Comparison of ENCODE assay signal across 1 cellular context in the genomic region with DNA sequence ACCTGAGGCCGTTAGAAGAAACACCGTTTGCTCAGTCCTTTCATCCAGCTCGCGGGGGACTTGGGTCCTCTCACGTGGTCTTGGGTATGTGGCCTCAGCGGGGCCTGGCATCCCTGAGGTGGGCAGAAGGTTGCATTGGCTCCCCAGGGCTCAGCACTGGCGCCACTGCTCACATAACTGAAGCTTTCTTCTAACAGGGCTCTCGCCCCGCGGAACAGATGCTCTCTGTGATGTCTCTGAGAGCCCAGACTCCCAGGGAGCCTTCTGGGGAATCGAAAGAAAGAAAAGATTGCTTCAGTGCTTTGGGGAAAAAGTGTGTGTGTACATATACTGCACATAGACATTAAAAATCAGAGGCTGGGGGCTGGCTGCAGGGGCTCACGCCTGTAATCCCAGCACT.
TF ChIP-seq lines count a peak whose summit lies in the region.

No MANE protein-coding gene starts in this region.

TF ChIP-seq in GM23338, 12 proteins besides CTCF, POLR2A, EP300 and RAD21 (continued from another document):
- TF ChIP-seq, protein P1, sequence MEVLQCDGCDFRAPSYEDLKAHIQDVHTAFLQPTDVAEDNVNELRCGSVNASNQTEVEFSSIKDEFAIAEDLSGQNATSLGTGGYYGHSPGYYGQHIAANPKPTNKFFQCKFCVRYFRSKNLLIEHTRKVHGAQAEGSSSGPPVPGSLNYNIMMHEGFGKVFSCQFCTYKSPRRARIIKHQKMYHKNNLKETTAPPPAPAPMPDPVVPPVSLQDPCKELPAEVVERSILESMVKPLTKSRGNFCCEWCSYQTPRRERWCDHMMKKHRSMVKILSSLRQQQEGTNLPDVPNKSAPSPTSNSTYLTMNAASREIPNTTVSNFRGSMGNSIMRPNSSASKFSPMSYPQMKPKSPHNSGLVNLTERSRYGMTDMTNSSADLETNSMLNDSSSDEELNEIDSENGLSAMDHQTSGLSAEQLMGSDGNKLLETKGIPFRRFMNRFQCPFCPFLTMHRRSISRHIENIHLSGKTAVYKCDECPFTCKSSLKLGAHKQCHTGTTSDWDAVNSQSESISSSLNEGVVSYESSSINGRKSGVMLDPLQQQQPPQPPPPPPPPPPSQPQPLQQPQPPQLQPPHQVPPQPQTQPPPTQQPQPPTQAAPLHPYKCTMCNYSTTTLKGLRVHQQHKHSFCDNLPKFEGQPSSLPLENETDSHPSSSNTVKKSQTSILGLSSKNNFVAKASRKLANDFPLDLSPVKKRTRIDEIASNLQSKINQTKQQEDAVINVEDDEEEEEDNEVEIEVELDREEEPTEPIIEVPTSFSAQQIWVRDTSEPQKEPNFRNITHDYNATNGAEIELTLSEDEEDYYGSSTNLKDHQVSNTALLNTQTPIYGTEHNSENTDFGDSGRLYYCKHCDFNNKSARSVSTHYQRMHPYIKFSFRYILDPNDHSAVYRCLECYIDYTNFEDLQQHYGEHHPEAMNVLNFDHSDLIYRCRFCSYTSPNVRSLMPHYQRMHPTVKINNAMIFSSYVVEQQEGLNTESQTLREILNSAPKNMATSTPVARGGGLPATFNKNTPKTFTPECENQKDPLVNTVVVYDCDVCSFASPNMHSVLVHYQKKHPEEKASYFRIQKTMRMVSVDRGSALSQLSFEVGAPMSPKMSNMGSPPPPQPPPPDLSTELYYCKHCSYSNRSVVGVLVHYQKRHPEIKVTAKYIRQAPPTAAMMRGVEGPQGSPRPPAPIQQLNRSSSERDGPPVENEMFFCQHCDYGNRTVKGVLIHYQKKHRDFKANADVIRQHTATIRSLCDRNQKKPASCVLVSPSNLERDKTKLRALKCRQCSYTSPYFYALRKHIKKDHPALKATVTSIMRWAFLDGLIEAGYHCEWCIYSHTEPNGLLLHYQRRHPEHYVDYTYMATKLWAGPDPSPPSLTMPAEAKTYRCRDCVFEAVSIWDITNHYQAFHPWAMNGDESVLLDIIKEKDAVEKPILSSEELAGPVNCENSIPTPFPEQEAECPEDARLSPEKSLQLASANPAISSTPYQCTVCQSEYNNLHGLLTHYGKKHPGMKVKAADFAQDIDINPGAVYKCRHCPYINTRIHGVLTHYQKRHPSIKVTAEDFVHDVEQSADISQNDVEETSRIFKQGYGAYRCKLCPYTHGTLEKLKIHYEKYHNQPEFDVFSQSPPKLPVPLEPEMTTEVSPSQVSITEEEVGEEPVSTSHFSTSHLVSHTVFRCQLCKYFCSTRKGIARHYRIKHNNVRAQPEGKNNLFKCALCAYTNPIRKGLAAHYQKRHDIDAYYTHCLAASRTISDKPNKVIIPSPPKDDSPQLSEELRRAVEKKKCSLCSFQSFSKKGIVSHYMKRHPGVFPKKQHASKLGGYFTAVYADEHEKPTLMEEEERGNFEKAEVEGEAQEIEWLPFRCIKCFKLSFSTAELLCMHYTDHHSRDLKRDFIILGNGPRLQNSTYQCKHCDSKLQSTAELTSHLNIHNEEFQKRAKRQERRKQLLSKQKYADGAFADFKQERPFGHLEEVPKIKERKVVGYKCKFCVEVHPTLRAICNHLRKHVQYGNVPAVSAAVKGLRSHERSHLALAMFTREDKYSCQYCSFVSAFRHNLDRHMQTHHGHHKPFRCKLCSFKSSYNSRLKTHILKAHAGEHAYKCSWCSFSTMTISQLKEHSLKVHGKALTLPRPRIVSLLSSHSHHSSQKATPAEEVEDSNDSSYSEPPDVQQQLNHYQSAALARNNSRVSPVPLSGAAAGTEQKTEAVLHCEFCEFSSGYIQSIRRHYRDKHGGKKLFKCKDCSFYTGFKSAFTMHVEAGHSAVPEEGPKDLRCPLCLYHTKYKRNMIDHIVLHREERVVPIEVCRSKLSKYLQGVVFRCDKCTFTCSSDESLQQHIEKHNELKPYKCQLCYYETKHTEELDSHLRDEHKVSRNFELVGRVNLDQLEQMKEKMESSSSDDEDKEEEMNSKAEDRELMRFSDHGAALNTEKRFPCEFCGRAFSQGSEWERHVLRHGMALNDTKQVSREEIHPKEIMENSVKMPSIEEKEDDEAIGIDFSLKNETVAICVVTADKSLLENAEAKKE (CRISPR knock-in tag; IDR thresholded peaks at IDR 0.05): no peak
- TF ChIP-seq POLR2AphosphoS5 (IDR thresholded peaks at IDR 0.05; ENCODE audit: low read depth) (no peak), EZH2phosphoT487 (IDR thresholded peaks at IDR 0.05; ENCODE audit: unreplicated experiment) (no peak), ZNF331 (CRISPR knock-in tag; IDR thresholded peaks at IDR 0.05; ENCODE audit: low read depth) (no peak), NANOG (IDR thresholded peaks at IDR 0.05; ENCODE audit: borderline replicate concordance) (no peak), ZNF114 (CRISPR knock-in tag; IDR thresholded peaks at IDR 0.05) (no peak)
- TF ChIP-seq, protein P2, sequence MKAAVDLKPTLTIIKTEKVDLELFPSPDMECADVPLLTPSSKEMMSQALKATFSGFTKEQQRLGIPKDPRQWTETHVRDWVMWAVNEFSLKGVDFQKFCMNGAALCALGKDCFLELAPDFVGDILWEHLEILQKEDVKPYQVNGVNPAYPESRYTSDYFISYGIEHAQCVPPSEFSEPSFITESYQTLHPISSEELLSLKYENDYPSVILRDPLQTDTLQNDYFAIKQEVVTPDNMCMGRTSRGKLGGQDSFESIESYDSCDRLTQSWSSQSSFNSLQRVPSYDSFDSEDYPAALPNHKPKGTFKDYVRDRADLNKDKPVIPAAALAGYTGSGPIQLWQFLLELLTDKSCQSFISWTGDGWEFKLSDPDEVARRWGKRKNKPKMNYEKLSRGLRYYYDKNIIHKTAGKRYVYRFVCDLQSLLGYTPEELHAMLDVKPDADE (IDR thresholded peaks at IDR 0.05): no peak
